ENCODE assay signal across 1 cellular context in genomic region chr5:170434953-170435605, GRCh38.
TF ChIP-seq lines count a peak whose summit lies in the region.

No MANE protein-coding gene starts in this region.

TF ChIP-seq in K562, 482 proteins besides CTCF, POLR2A, EP300 and RAD21 (continued from another document):
- TF ChIP-seq PBX2 (CRISPR knock-in tag; IDR thresholded peaks at IDR 0.05; ENCODE audit: low read depth): no peak
- no peak for TF ChIP-seq PBX2 (tag; conservative IDR thresholded peaks at IDR 0.05; ENCODE audit: low read depth)
- TF ChIP-seq NFRKB (IDR thresholded peaks at IDR 0.05; ENCODE audit: low read depth): no peak
- TF ChIP-seq CREM (IDR thresholded peaks at IDR 0.05; ENCODE audit: low read depth): 0 out of 2 replicates have a peak, but pooled peaks have one; percentile 34
- TF ChIP-seq CTCFL (IDR thresholded peaks at IDR 0.05; ENCODE audit: borderline replicate concordance, insufficient read depth, low read depth, low read length, poor library complexity, severe bottlenecking): peak; percentile 34
TF ChIP-seq in K562: peak in this region for 7.
